ENCODE assay signal across 12 cellular contexts in the genomic region with DNA sequence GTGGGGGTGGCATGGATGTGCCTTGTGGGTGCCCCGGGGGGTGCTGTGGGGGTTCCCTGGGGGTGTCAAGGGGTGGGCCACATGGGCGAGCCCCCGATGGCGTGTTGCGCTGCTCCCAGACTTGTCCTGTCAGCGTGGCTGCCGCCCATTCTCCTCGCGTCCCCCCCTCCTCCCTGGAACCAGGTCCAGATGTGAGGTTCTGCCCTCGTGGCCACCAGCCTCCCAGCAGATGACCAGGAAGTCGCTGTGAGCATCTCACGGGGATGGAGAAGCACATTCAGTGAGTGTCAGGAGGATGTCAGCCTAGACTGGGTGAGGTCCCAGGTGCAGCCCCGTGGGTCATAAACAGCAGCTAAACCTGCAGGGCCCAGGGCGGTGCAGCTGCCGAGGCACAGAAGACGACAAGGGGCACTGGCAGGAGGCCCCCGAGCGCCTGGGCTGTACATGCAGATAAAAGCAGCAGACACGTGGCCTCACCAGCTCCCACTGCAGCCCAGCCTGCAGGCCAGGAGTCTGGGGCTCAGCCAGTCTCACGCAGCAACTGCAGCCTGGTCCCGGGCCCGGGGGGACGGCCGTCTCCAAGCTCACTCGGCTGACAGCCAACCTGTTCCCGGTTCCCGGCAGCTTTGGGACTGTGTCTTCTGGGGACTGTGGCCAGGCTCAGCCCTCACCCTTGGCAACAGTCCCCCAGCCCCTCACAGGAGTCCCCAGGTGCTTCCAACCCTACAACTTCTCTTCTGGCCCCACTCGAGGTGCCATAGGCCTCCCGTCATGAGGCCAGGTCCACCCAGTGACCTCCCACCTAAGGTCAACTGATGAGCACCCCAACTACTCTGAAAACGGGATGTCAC. TPM values are rescaled to one million over a fixed set of nuclear protein-coding genes. Genes with fewer than 3 reads are reported as not detected.
DNase-seq lines count a peak whose midpoint lies in the region; ATAC-seq, FAIRE-seq and TF ChIP-seq lines count a peak whose summit lies in the region.
"Had no signal": no experiment of that assay in that cellular context is flagged by ENCODE, and none has a peak within 500 bp of the region (broad histone marks: within the 10 kb centered on the region; RNA-seq: fewer than 3 reads in every experiment).

No MANE protein-coding gene starts in this region.

- ATAC-seq in GM18868 (IDR thresholded peaks at IDR 0.05; ENCODE audit: unreplicated experiment): no peak

- H3K4me1 ChIP-seq in right atrium auricular region: peaks cover 0 to 27% of the 10 kb centered on the region in 2 donors

- H3K4me1 Mint-ChIP-seq in activated CD4-positive, alpha-beta memory T cell treated with anti-CD3 and anti-CD28 coated beads, Interleukin-2, amount 10 ng/mL, durations not matched to agents 7 days and 5 days: no peaks in the 10 kb centered on the region
- no peaks in the 10 kb centered on the region for H3K4me1 Mint-ChIP-seq in progenitor cell of endocrine pancreas (ENCODE audit: low read depth)
- no peaks in the 10 kb centered on the region for H3K4me1 Mint-ChIP-seq in activated CD4-positive, alpha-beta T cell treated with anti-CD3 and anti-CD28 coated beads, Interleukin-2, amount 10 ng/mL, durations not matched to agents 7 days and 5 days
- H3K4me1 Mint-ChIP-seq: memory B cell had no signal

- peaks cover 7% of the 10 kb centered on the region for H3K27me3 Mint-ChIP-seq in activated CD4-positive, alpha-beta memory T cell treated with anti-CD3 and anti-CD28 coated beads, Interleukin-2, amount 10 ng/mL, durations not matched to agents 7 days and 5 days
- H3K27me3 Mint-ChIP-seq in progenitor cell of endocrine pancreas: peaks cover 8% of the 10 kb centered on the region
- H3K27me3 Mint-ChIP-seq in activated CD4-positive, alpha-beta T cell treated with anti-CD3 and anti-CD28 coated beads, Interleukin-2, amount 10 ng/mL, durations not matched to agents 7 days and 5 days: peaks cover 5% of the 10 kb centered on the region

- CTCF ChIA-PET in activated CD4-positive, alpha-beta memory T cell treated with anti-CD3 and anti-CD28 coated beads, Interleukin-2, amount 10 ng/mL, durations not matched to agents 7 days and 5 days (lab: Charles Lee): no interaction called here
- CTCF ChIA-PET in activated CD4-positive, alpha-beta T cell treated with anti-CD3 and anti-CD28 coated beads, Interleukin-2, amount 10 ng/mL, durations not matched to agents 7 days and 5 days (lab: Charles Lee): no interaction called here

- no peak overlapping the region for H3K27ac ChIP-seq in right atrium auricular region
- H3K27ac ChIP-seq: HL-60 had no signal

- H3K4me3 Mint-ChIP-seq in activated CD4-positive, alpha-beta memory T cell treated with anti-CD3 and anti-CD28 coated beads, Interleukin-2, amount 10 ng/mL, durations not matched to agents 7 days and 5 days: no peak overlapping the region
- no peak overlapping the region for H3K4me3 Mint-ChIP-seq in progenitor cell of endocrine pancreas (ENCODE audit: low read depth)
- H3K4me3 Mint-ChIP-seq in activated CD4-positive, alpha-beta T cell treated with anti-CD3 and anti-CD28 coated beads, Interleukin-2, amount 10 ng/mL, durations not matched to agents 7 days and 5 days: no peak overlapping the region
- H3K4me3 Mint-ChIP-seq: memory B cell; T-helper 1 cell treated with Interleukin-12 subunit alpha and Interleukin-12 subunit beta and Interleukin-4 antibody, amounts not matched to agents 30 μg/mL and 1 μg/mL, for 36 hours had no signal

- H3K4me3 ChIP-seq in right atrium auricular region: no peak overlapping the region

- H3K27me3 ChIP-seq in right atrium auricular region: no peaks in the 10 kb centered on the region

- no peaks in the 10 kb centered on the region for H3K9me3 Mint-ChIP-seq in activated CD4-positive, alpha-beta memory T cell treated with anti-CD3 and anti-CD28 coated beads, Interleukin-2, amount 10 ng/mL, durations not matched to agents 7 days and 5 days
- H3K9me3 Mint-ChIP-seq in progenitor cell of endocrine pancreas (ENCODE audit: low read depth): no peaks in the 10 kb centered on the region
- no peaks in the 10 kb centered on the region for H3K9me3 Mint-ChIP-seq in activated CD4-positive, alpha-beta T cell treated with anti-CD3 and anti-CD28 coated beads, Interleukin-2, amount 10 ng/mL, durations not matched to agents 7 days and 5 days
- H3K9me3 Mint-ChIP-seq: memory B cell; T-helper 1 cell treated with Interleukin-12 subunit alpha and Interleukin-12 subunit beta and Interleukin-4 antibody, amounts not matched to agents 30 μg/mL and 1 μg/mL, for 36 hours had no signal

- POLR2A ChIA-PET in activated CD4-positive, alpha-beta memory T cell treated with anti-CD3 and anti-CD28 coated beads, Interleukin-2, amount 10 ng/mL, durations not matched to agents 7 days and 5 days (lab: Charles Lee): no interaction called here
- POLR2A ChIA-PET in activated CD4-positive, alpha-beta T cell treated with anti-CD3 and anti-CD28 coated beads, Interleukin-2, amount 10 ng/mL, durations not matched to agents 7 days and 5 days (lab: Charles Lee): no interaction called here

- peak; percentile 12 for DNase-seq in D721Med (ENCODE audit: insufficient read length, low spot score)
- DNase-seq in activated CD4-positive, alpha-beta memory T cell treated with anti-CD3 and anti-CD28 coated beads, Interleukin-2, amount 10 ng/mL, durations not matched to agents 7 days and 5 days: peak; percentile 11
- peak; percentile 58 for DNase-seq in right atrium auricular region (ENCODE audit: low spot score)
- DNase-seq in progenitor cell of endocrine pancreas (ENCODE audit: low spot score, unreplicated experiment): peak; percentile 7
- DNase-seq in activated CD4-positive, alpha-beta T cell treated with anti-CD3 and anti-CD28 coated beads, Interleukin-2, amount 10 ng/mL, durations not matched to agents 7 days and 5 days: no peak
- no peak for DNase-seq in SIG-M5 treated with dmso at 0.1 percent for 504 hours (lab: John Stamatoyannopoulos, UW; ENCODE audit: unreplicated experiment)
- no peak for DNase-seq in activated CD4-positive, alpha-beta T cell treated with anti-CD3 and anti-CD28 coated beads, Interleukin-2, amount 50 U/mL, for 48 hours
- DNase-seq: NK-92 treated with Interleukin-12 subunit alpha and Interleukin-12 subunit beta, amount 100 ng/mL, for 24 hours had no signal

- H3K36me3 ChIP-seq in right atrium auricular region: no peaks in the 10 kb centered on the region

- H3K36me3 Mint-ChIP-seq in activated CD4-positive, alpha-beta memory T cell treated with anti-CD3 and anti-CD28 coated beads, Interleukin-2, amount 10 ng/mL, durations not matched to agents 7 days and 5 days (ENCODE audit: low read depth): no peaks in the 10 kb centered on the region
- no peaks in the 10 kb centered on the region for H3K36me3 Mint-ChIP-seq in progenitor cell of endocrine pancreas (ENCODE audit: insufficient read depth)
- no peaks in the 10 kb centered on the region for H3K36me3 Mint-ChIP-seq in activated CD4-positive, alpha-beta T cell treated with anti-CD3 and anti-CD28 coated beads, Interleukin-2, amount 10 ng/mL, durations not matched to agents 7 days and 5 days (ENCODE audit: low read depth)
- H3K36me3 Mint-ChIP-seq: memory B cell had no signal

- peaks cover 0 to under 1% of the 10 kb centered on the region in 2 donors for H3K9me3 ChIP-seq in right atrium auricular region

- TF ChIP-seq CTCF in D721Med (IDR thresholded peaks at IDR 0.05; ENCODE audit: insufficient read depth, missing control alignments): no peak
- TF ChIP-seq CTCF in right atrium auricular region (IDR thresholded peaks at IDR 0.05): no peak
- TF ChIP-seq CTCF in progenitor cell of endocrine pancreas (IDR thresholded peaks at IDR 0.05; ENCODE audit: unreplicated experiment): no peak

- no peak for FAIRE-seq in D721Med (lab: Jason Lieb, UNC)

- no peak overlapping the region for H3K27ac Mint-ChIP-seq in activated CD4-positive, alpha-beta memory T cell treated with anti-CD3 and anti-CD28 coated beads, Interleukin-2, amount 10 ng/mL, durations not matched to agents 7 days and 5 days
- H3K27ac Mint-ChIP-seq in progenitor cell of endocrine pancreas: peak overlapping the region; percentile 37
- no peak overlapping the region for H3K27ac Mint-ChIP-seq in activated CD4-positive, alpha-beta T cell treated with anti-CD3 and anti-CD28 coated beads, Interleukin-2, amount 10 ng/mL, durations not matched to agents 7 days and 5 days
- H3K27ac Mint-ChIP-seq: memory B cell; T-helper 1 cell treated with Interleukin-12 subunit alpha and Interleukin-12 subunit beta and Interleukin-4 antibody, amounts not matched to agents 30 μg/mL and 1 μg/mL, for 36 hours had no signal

RNA-seq across cellular contexts. Expression of a gene that starts 17.5 kb away (rescaled TPM):
- total RNA-seq in activated CD4-positive, alpha-beta memory T cell treated with anti-CD3 and anti-CD28 coated beads, Interleukin-2, amount 10 ng/mL, durations not matched to agents 7 days and 5 days: 1 to 10 TPM; 1.1 to 1.6 TPM
- total RNA-seq in right atrium auricular region (100 to 1,000 TPM; 249 to 252 TPM), progenitor cell of endocrine pancreas (32.0 and 38.6 TPM in 2 replicates)
- total RNA-seq in activated CD4-positive, alpha-beta T cell treated with anti-CD3 and anti-CD28 coated beads, Interleukin-2, amount 10 ng/mL, durations not matched to agents 7 days and 5 days: 1 to 10 TPM; 2.3 to 2.5 TPM

Comparison
In these comparisons a context has a peak if more than half of its experiments do, and no peak if none do; other contexts are left out.
1. DNase-seq: peak in D721Med (single experiment), activated CD4-positive, alpha-beta memory T cell treated with anti-CD3 and anti-CD28 coated beads, Interleukin-2, amount 10 ng/mL, durations not matched to agents 7 days and 5 days (single experiment), right atrium auricular region (single experiment) and progenitor cell of endocrine pancreas (single experiment); none in activated CD4-positive, alpha-beta T cell treated with anti-CD3 and anti-CD28 coated beads, Interleukin-2, amount 10 ng/mL, durations not matched to agents 7 days and 5 days (single experiment), SIG-M5 treated with dmso at 0.1 percent for 504 hours (single experiment) and activated CD4-positive, alpha-beta T cell treated with anti-CD3 and anti-CD28 coated beads, Interleukin-2, amount 50 U/mL, for 48 hours (0 of 2).